6 cellular contexts compared by ENCODE assay signal in genomic region chr12:53230971-53231858, GRCh38. TPM values are rescaled to one million over a fixed set of nuclear protein-coding genes. Genes with fewer than 3 reads are reported as not detected.
DNase-seq lines count a peak whose midpoint lies in the region; ATAC-seq, FAIRE-seq and TF ChIP-seq lines count a peak whose summit lies in the region.

No MANE protein-coding gene starts in this region.

- H3K4me3 ChIP-seq in A673 (ENCODE audit: low read depth, low read length, poor library complexity, severe bottlenecking): peak overlapping the region; percentile 50
- H3K4me3 ChIP-seq in kidney (ENCODE audit: low read length in 2 of 2): peak overlapping the region; percentile 69 to 73

- peak overlapping the region; percentile 62 to 93 (median 75) for H3K4me3 Mint-ChIP-seq in T-cell

- H3K9ac ChIP-seq in kidney (ENCODE audit: low read length in 2 of 2): peak overlapping the region; percentile 71 to 73

- intact Hi-C loops in A673 (cut with micrococcal nuclease; ENCODE audit: unreplicated experiment) (no loop called here), kidney (cut with DNase I) (no loop called here)

- DNase-seq in A673 (ENCODE audit: low spot score): no peak
- no peak for DNase-seq in T-cell
- no peak for DNase-seq in kidney
- no peak for DNase-seq in GOT3 (lab: John Stamatoyannopoulos, UW)
- no peak for DNase-seq in NOMO-1 treated with dmso at 0.1 percent for 144 hours (lab: John Stamatoyannopoulos, UW; ENCODE audit: unreplicated experiment)

- peaks cover 4% of the 10 kb centered on the region for H3K36me3 Mint-ChIP-seq in T-cell

- CTCF ChIA-PET in A673 (lab: Charles Lee): no interaction called here
- CTCF ChIA-PET in T-cell (lab: Charles Lee): interaction anchor here in 1 of 2 donors (1.3 kb wide), 1 partner anchor 11 kb away, joined by 3 read pairs; no protein-coding TSS in a partner anchor

- H3K36me3 ChIP-seq in A673 (ENCODE audit: insufficient read depth, low read length, poor library complexity, severe bottlenecking) (no peaks in the 10 kb centered on the region), kidney (ENCODE audit: control insufficient read depth in 1 of 2, insufficient read depth in 2 of 2, low read length in 2 of 2) (no peaks in the 10 kb centered on the region)

- BruUV-seq in A673 (replicated peaks; lab: Mats Ljungman, UMichigan): no TSS peak

- no peak for ATAC-seq in T-cell (replicated peaks in 1 of 4)
- no peak for ATAC-seq in GM21360 (IDR thresholded peaks at IDR 0.05; ENCODE audit: unreplicated experiment)

- H3K9me3 Mint-ChIP-seq in T-cell: no peaks in the 10 kb centered on the region

- H3K9me3 ChIP-seq in A673 (ENCODE audit: low read depth, low read length, poor library complexity, severe bottlenecking) (no peaks in the 10 kb centered on the region), kidney (ENCODE audit: control insufficient read depth in 1 of 2, low read length in 2 of 2) (no peaks in the 10 kb centered on the region)

- TF ChIP-seq CTCF in A673 (conservative IDR thresholded peaks at IDR 0.05; ENCODE audit: low read depth, low read length) (no peak), kidney (IDR thresholded peaks at IDR 0.05; ENCODE audit: borderline replicate concordance, extremely low read depth, insufficient read depth) (no peak)

- peak overlapping the region; percentile 85 to 86 for H3K27ac Mint-ChIP-seq in T-cell

- H3K27me3 ChIP-seq in A673 (replicated peaks; ENCODE audit: insufficient read depth, low read depth, low read length, poor library complexity): no peaks in the 10 kb centered on the region

- H3K4me1 ChIP-seq in A673 (ENCODE audit: insufficient read depth, low read length, poor library complexity, severe bottlenecking): peaks cover 25% of the 10 kb centered on the region
- peaks cover 7 to 24% of the 10 kb centered on the region in 2 donors for H3K4me1 ChIP-seq in kidney (ENCODE audit: control insufficient read depth in 1 of 2, insufficient read depth in 1 of 2, low read depth in 1 of 2, low read length in 2 of 2)

- no peak overlapping the region for H3K27ac ChIP-seq in A673 (ENCODE audit: low read depth, low read length, poor library complexity, severe bottlenecking)
- H3K27ac ChIP-seq in kidney (ENCODE audit: low read depth in 2 of 2, low read length in 2 of 2): peak overlapping the region; percentile 74 to 92

- FAIRE-seq in kidney (lab: Jason Lieb, UNC): no peak

- H3K4me1 Mint-ChIP-seq in T-cell: peaks cover 50 to 75% (median 69%) of the 10 kb centered on the region in 3 donors

- no peaks in the 10 kb centered on the region for H3K27me3 Mint-ChIP-seq in T-cell

- POLR2A ChIA-PET in A673 (lab: Charles Lee; ENCODE audit: low non-redundant PET): no interaction called here
- POLR2A ChIA-PET in T-cell (lab: Charles Lee): no interaction called here

RNA-seq across cellular contexts. Expression of gene RARG, which starts 0.8 kb away (rescaled TPM):
- total RNA-seq in A673 (2021): 14.0 and 20.3 TPM in 2 replicates
- total RNA-seq in T-cell: 10 to 100 TPM; 20.3 to 91.3 (median 74.2) TPM
- total RNA-seq in kidney: 34.1 TPM
- polyA plus RNA-seq in kidney (ENCODE audit: insufficient read depth, low read depth, low replicate concordance): 13.2 TPM

RNA-seq across cellular contexts. Expression of gene ITGB7, which starts 24.2 kb away (rescaled TPM):
- total RNA-seq in A673 (2021) (0.43 TPM in 1 of 2 replicates, not detected in the other), T-cell (100 to 1,000 TPM; 247 to 590 (median 469) TPM), kidney (14.5 TPM)
- 11.0 TPM for polyA plus RNA-seq in kidney (ENCODE audit: insufficient read depth, low read depth, low replicate concordance)

RNA-seq across cellular contexts. Expression of gene ESPL1, which starts 36.9 kb away (rescaled TPM):
- total RNA-seq in A673 (2021): 99.1 and 105 TPM in 2 replicates
- total RNA-seq in T-cell: 1 to 10 TPM; 1.2 to 2.5 (median 1.6) TPM
- 1.5 TPM for total RNA-seq in kidney
- polyA plus RNA-seq in kidney (ENCODE audit: insufficient read depth, low read depth, low replicate concordance): 2.9 TPM

RNA-seq across cellular contexts. Expression of gene CSAD, which starts 50.5 kb away (rescaled TPM):
- total RNA-seq in A673 (2021) (32.3 and 37.5 TPM in 2 replicates), T-cell (10 to 100 TPM; 48.6 to 69.6 (median 62.3) TPM), kidney (39.1 TPM)
- 24.0 TPM for polyA plus RNA-seq in kidney (ENCODE audit: insufficient read depth, low read depth, low replicate concordance)

RNA-seq across cellular contexts. Expression of gene ZNF740, which starts 50.7 kb away (rescaled TPM):
- total RNA-seq in A673 (2021) (48.6 and 50.3 TPM in 2 replicates), T-cell (10 to 100 TPM; 36.4 to 94.2 (median 83.9) TPM), kidney (58.3 TPM)
- 11.1 TPM for polyA plus RNA-seq in kidney (ENCODE audit: insufficient read depth, low read depth, low replicate concordance)

Comparison
In these comparisons a context has a peak if more than half of its experiments do, and no peak if none do; other contexts are left out.
1. RNA of gene ITGB7, which starts 24.2 kb away (total RNA-seq): 247 to 590 TPM in T-cell; 14.5 TPM in kidney (single experiment) and 0.43 TPM in A673; every median in the first group is over 10 times any median in the second.
2. RNA of gene ESPL1, which starts 36.9 kb away (total RNA-seq): 99.1 to 105 TPM in A673; 1.2 to 2.5 TPM in T-cell and 1.5 TPM in kidney (single experiment); every median in the first group is over 10 times any median in the second.